Comparison of ENCODE assay signal across 1 cellular context in genomic region chr22:37994982-37995381, GRCh38.
TF ChIP-seq lines count a peak whose summit lies in the region.

No MANE protein-coding gene starts in this region.

TF ChIP-seq in K562, 482 proteins besides CTCF, POLR2A, EP300 and RAD21:
- TF ChIP-seq ZFP36 (IDR thresholded peaks at IDR 0.05; ENCODE audit: low read depth, low read length, partially characterized antibody) (peak; percentile 35), ATF2 (CRISPR knock-in tag; IDR thresholded peaks at IDR 0.05) (no peak), ZNF239 (CRISPR knock-in tag; IDR thresholded peaks at IDR 0.05) (peak; percentile 70)
